In genomic region chr14:94049625-94050023, GRCh38 we compare ENCODE assay signal across 20 cellular contexts. TPM values are rescaled to one million over a fixed set of nuclear protein-coding genes. Genes with fewer than 3 reads are reported as not detected.
"Had no signal": no experiment of that assay in that cellular context is flagged by ENCODE, and none has a peak within 500 bp of the region (broad histone marks: within the 10 kb centered on the region; RNA-seq: fewer than 3 reads in every experiment).

No MANE protein-coding gene starts in this region.

- H3K27ac Mint-ChIP-seq: activated naive CD4-positive, alpha-beta T cell treated with anti-CD3 and anti-CD28 coated beads, Interleukin-2, amount 10 ng/mL, durations not matched to agents 7 days and 5 days; natural killer cell; T-helper 1 cell treated with Interleukin-12 subunit alpha and Interleukin-12 subunit beta and Interleukin-4 antibody, amounts not matched to agents 30 μg/mL and 1 μg/mL, for 36 hours had no signal

- H3K4me1 Mint-ChIP-seq: stimulated activated memory B cell treated with anti-CD40 and anti-IgM and Interleukin-4, amounts not matched to agents 10 μg/mL and 1 μg/mL and 100 μg/mL, for 72 hours had no signal

- H3K36me3 ChIP-seq: ovary had no signal

- H3K27ac ChIP-seq: body of pancreas, ovary, prostate gland, suprapubic skin, tibial nerve, vagina had no signal

- DNase-seq: activated CD4-positive, alpha-beta T cell treated with anti-CD3 and anti-CD28 coated beads for 48 hours; activated naive CD4-positive, alpha-beta T cell treated with anti-CD3 and anti-CD28 coated beads, Interleukin-2, amount 10 ng/mL, durations not matched to agents 7 days and 5 days; caudate nucleus; left ventricle myocardium inferior; stimulated activated CD4-positive, alpha-beta T cell treated with anti-CD3 and anti-CD28 coated beads, Interleukin-1b, Interleukin-23, amount 100 ng/mL, for 48 hours; stomach had no signal

- H3K4me1 ChIP-seq: body of pancreas, prostate gland, suprapubic skin had no signal

- H3K9me3 ChIP-seq: body of pancreas, esophagus muscularis mucosa, left ventricle myocardium inferior, ovary, prostate gland, stomach, suprapubic skin, tibial nerve, vagina had no signal

- H3K4me3 ChIP-seq: body of pancreas, esophagus muscularis mucosa, left ventricle myocardium inferior, ovary, prostate gland, stomach, suprapubic skin, tibial nerve, vagina had no signal

- H3K9me3 Mint-ChIP-seq: activated naive CD4-positive, alpha-beta T cell treated with anti-CD3 and anti-CD28 coated beads, Interleukin-2, amount 10 ng/mL, durations not matched to agents 7 days and 5 days; natural killer cell; stimulated activated memory B cell treated with anti-CD40 and anti-IgM and Interleukin-4, amounts not matched to agents 10 μg/mL and 1 μg/mL and 100 μg/mL, for 72 hours; T-helper 1 cell treated with Interleukin-12 subunit alpha and Interleukin-12 subunit beta and Interleukin-4 antibody, amounts not matched to agents 30 μg/mL and 1 μg/mL, for 36 hours had no signal

- H3K27me3 Mint-ChIP-seq: activated naive CD4-positive, alpha-beta T cell treated with anti-CD3 and anti-CD28 coated beads, Interleukin-2, amount 10 ng/mL, durations not matched to agents 7 days and 5 days; stimulated activated memory B cell treated with anti-CD40 and anti-IgM and Interleukin-4, amounts not matched to agents 10 μg/mL and 1 μg/mL and 100 μg/mL, for 72 hours had no signal

- H3K27me3 ChIP-seq: body of pancreas, esophagus muscularis mucosa, ovary, stomach, suprapubic skin, tibial nerve, vagina had no signal

- H3K4me3 Mint-ChIP-seq: activated naive CD4-positive, alpha-beta T cell treated with anti-CD3 and anti-CD28 coated beads, Interleukin-2, amount 10 ng/mL, durations not matched to agents 7 days and 5 days; natural killer cell; stimulated activated memory B cell treated with anti-CD40 and anti-IgM and Interleukin-4, amounts not matched to agents 10 μg/mL and 1 μg/mL and 100 μg/mL, for 72 hours; T-helper 1 cell treated with Interleukin-12 subunit alpha and Interleukin-12 subunit beta and Interleukin-4 antibody, amounts not matched to agents 30 μg/mL and 1 μg/mL, for 36 hours had no signal

- ATAC-seq: body of pancreas; natural killer cell; stimulated activated memory B cell treated with anti-CD40 and anti-IgM and Interleukin-4, amounts not matched to agents 10 μg/mL and 1 μg/mL and 100 μg/mL, for 72 hours had no signal

RNA-seq across cellular contexts. Expression of gene CCDC197, which starts 52.5 kb away (rescaled TPM):
- total RNA-seq: body of pancreas, dermis microvascular lymphatic vessel endothelial cell, esophagus muscularis mucosa, frontal cortex, lung microvascular endothelial cell, natural killer cell, ovary, prostate gland, skeletal muscle tissue, stomach, suprapubic skin, tibial nerve, vagina had no signal
- polyA plus RNA-seq: ovary, stomach had no signal
